16 cellular contexts compared by ENCODE assay signal in genomic region chr5:14187660-14188059, GRCh38. TPM values are rescaled to one million over a fixed set of nuclear protein-coding genes. Genes with fewer than 3 reads are reported as not detected.
DNase-seq lines count a peak whose midpoint lies in the region; ATAC-seq, FAIRE-seq and TF ChIP-seq lines count a peak whose summit lies in the region.
"Had no signal": no experiment of that assay in that cellular context is flagged by ENCODE, and none has a peak within 500 bp of the region (broad histone marks: within the 10 kb centered on the region; RNA-seq: fewer than 3 reads in every experiment).

No MANE protein-coding gene starts in this region.

- H3K4me2 ChIP-seq in SK-N-SH (peak overlapping the region; percentile 75; the same call in 1 of the 2 replicates), astrocyte (ENCODE audit: low read length) (peak overlapping the region; percentile 80)

- no peak for TF ChIP-seq RAD21 in SK-N-SH (IDR thresholded peaks at IDR 0.05; ENCODE audit: low read length)

- H3K79me2 ChIP-seq in SK-N-SH (ENCODE audit: insufficient read depth) (peaks cover 95% of the 10 kb centered on the region), astrocyte (ENCODE audit: insufficient read depth, low read length) (peaks cover 91% of the 10 kb centered on the region)

- no peak overlapping the region for H2AFZ ChIP-seq in SK-N-SH (ENCODE audit: low read depth)
- H2AFZ ChIP-seq in astrocyte (ENCODE audit: low read depth, low read length), result no peak overlapping the region

- TF ChIP-seq POLR2A in ovary (IDR thresholded peaks at IDR 0.05), result no peak

- H3K9ac ChIP-seq in SK-N-SH (no peak overlapping the region), astrocyte (ENCODE audit: low read length) (peak overlapping the region; percentile 85)

- no peak for ATAC-seq in SK-N-SH treated with all-trans-retinoic acid at 6 μM for 48 hours
- no peak for ATAC-seq in upper lobe of right lung
- no peak for ATAC-seq in HG03469 (IDR thresholded peaks at IDR 0.05; ENCODE audit: unreplicated experiment)

- peaks cover 48 to 87% of the 10 kb centered on the region in 2 experiments for H3K4me1 ChIP-seq in SK-N-SH (ENCODE audit: control insufficient read depth in 1 of 2, insufficient read depth in 2 of 2, low read depth in 1 of 2, low read length in 1 of 2)
- H3K4me1 ChIP-seq in astrocyte (ENCODE audit: insufficient read depth, low read length), result peaks cover 96% of the 10 kb centered on the region
- peaks cover 57% of the 10 kb centered on the region for H3K4me1 ChIP-seq in upper lobe of right lung
- peaks cover 27% of the 10 kb centered on the region for H3K4me1 ChIP-seq in ovary (ENCODE audit: insufficient read depth)

- no peaks in the 10 kb centered on the region for H3K9me3 ChIP-seq in SK-N-SH
- no peaks in the 10 kb centered on the region for H3K9me3 ChIP-seq in astrocyte (ENCODE audit: insufficient read depth, low read depth, low read length)
- no peaks in the 10 kb centered on the region for H3K9me3 ChIP-seq in upper lobe of right lung
- H3K9me3 ChIP-seq in ovary, result no peaks in the 10 kb centered on the region

- peaks cover 88% of the 10 kb centered on the region for H3F3A ChIP-seq in SK-N-SH (replicated peaks; ENCODE audit: insufficient read depth)

- WGBS in SK-N-SH (ENCODE audit: low lambda C conversion rate), result 68% methylated on average over 5 of the region's 5 CpGs
- 45 to 61% (median 51%) methylated on average over 5 of the region's 5 CpGs for WGBS in ovary, 3 donors

- H3K36me3 ChIP-seq in SK-N-SH (replicated peaks in 1 of 2; ENCODE audit: control insufficient read depth in 1 of 2, insufficient read depth in 2 of 2, low read length in 1 of 2), result no peaks in the 10 kb centered on the region
- H3K36me3 ChIP-seq in astrocyte (ENCODE audit: insufficient read depth, low read length), result no peaks in the 10 kb centered on the region
- no peaks in the 10 kb centered on the region for H3K36me3 ChIP-seq in upper lobe of right lung
- no peaks in the 10 kb centered on the region for H3K36me3 ChIP-seq in ovary

- POLR2A ChIA-PET in SK-N-SH (lab: Yijun Ruan, JAX), result no interaction called here

- no peak overlapping the region for H3K4me3 ChIP-seq in SK-N-SH (ENCODE audit: low read depth in 2 of 2, low read length in 1 of 2)
- no peak overlapping the region for H3K4me3 ChIP-seq in astrocyte (ENCODE audit: insufficient read depth, low read depth, low read length)
- H3K4me3 ChIP-seq in upper lobe of right lung, result no peak overlapping the region
- no peak overlapping the region for H3K4me3 ChIP-seq in ovary

- CTCF ChIA-PET in SK-N-SH (lab: Yijun Ruan, JAX), result interaction anchor here (1.5 kb wide), 1 partner anchor 82 kb away, joined by 3 read pairs; no protein-coding TSS in a partner anchor

- H3K27ac Mint-ChIP-seq in astrocyte (ENCODE audit: unreplicated experiment), result peak overlapping the region; percentile 92
- H3K27ac Mint-ChIP-seq: T-helper 2 cell treated with Interferon-gamma antibody and Interleukin-4, amounts not matched to agents 5 μg/mL and 100 μg/mL, for 36 hours had no signal

- TF ChIP-seq EP300 in SK-N-SH (IDR thresholded peaks at IDR 0.05; ENCODE audit: borderline replicate concordance in 1 of 2, low read depth in 1 of 2, low read length in 1 of 2) (no peak), ovary (IDR thresholded peaks at IDR 0.05) (no peak)

- no peak overlapping the region for H3K4me3 Mint-ChIP-seq in astrocyte (ENCODE audit: unreplicated experiment)
- H3K4me3 Mint-ChIP-seq: T-helper 2 cell treated with Interferon-gamma antibody and Interleukin-4, amounts not matched to agents 5 μg/mL and 100 μg/mL, for 36 hours had no signal

- TF ChIP-seq CTCF in SK-N-SH (IDR thresholded peaks at IDR 0.05) (no peak), astrocyte (IDR thresholded peaks at IDR 0.05; ENCODE audit: insufficient read depth, low read depth, low read length) (no peak), upper lobe of right lung (IDR thresholded peaks at IDR 0.05) (no peak), ovary (IDR thresholded peaks at IDR 0.05) (no peak)

- H3K27me3 Mint-ChIP-seq in astrocyte (ENCODE audit: low read depth, unreplicated experiment), result no peaks in the 10 kb centered on the region

- H4K20me1 ChIP-seq in SK-N-SH (ENCODE audit: insufficient read depth) (peaks cover 33% of the 10 kb centered on the region; the same call in 1 of the 2 replicates), astrocyte (ENCODE audit: insufficient read depth, low read length) (no peaks in the 10 kb centered on the region)

- FAIRE-seq in astrocyte (lab: Jason Lieb, UNC), result no peak

- no peak for DNase-seq in SK-N-SH
- peak; percentile 53 for DNase-seq in astrocyte (ENCODE audit: low read depth)
- peak; percentile 66 to 92 for DNase-seq in lung microvascular endothelial cell (ENCODE audit: low read depth in 2 of 2)
- no peak for DNase-seq in upper lobe of right lung
- DNase-seq in ovary, result no peak
- DNase-seq in stimulated activated CD4-positive, alpha-beta T cell treated with anti-CD3 and anti-CD28 coated beads, Interleukin-2, amount 100 ng/mL, for 48 hours, result no peak
- DNase-seq: ACHN; effector memory CD4-positive, alpha-beta T cell; hippocampal formation; KG1; mesendoderm; NCI-H187 treated with DMSO at 0.1 percent for 48 hours; retina had no signal

- H3K9me3 Mint-ChIP-seq in astrocyte (ENCODE audit: unreplicated experiment), result no peaks in the 10 kb centered on the region
- H3K9me3 Mint-ChIP-seq: T-helper 2 cell treated with Interferon-gamma antibody and Interleukin-4, amounts not matched to agents 5 μg/mL and 100 μg/mL, for 36 hours had no signal

- H3K4me1 Mint-ChIP-seq in astrocyte (ENCODE audit: low read depth, unreplicated experiment), result peaks cover 87% of the 10 kb centered on the region

- H3K27ac ChIP-seq in SK-N-SH (ENCODE audit: low read depth in 2 of 2, low read length in 1 of 2) (peak overlapping the region in 1 of 2 experiments; percentile 94; a peak in 2 of 4 replicates), astrocyte (ENCODE audit: low read depth, low read length) (peak overlapping the region; percentile 98), upper lobe of right lung (peak overlapping the region; percentile 14), ovary (peak overlapping the region in 1 of 2 donors; percentile 2)

- no peaks in the 10 kb centered on the region for H3K27me3 ChIP-seq in SK-N-SH (ENCODE audit: insufficient read depth)
- no peaks in the 10 kb centered on the region for H3K27me3 ChIP-seq in astrocyte (ENCODE audit: insufficient read depth, low read length)
- H3K27me3 ChIP-seq in upper lobe of right lung, result no peaks in the 10 kb centered on the region
- no peaks in the 10 kb centered on the region for H3K27me3 ChIP-seq in ovary

- peaks cover 2% of the 10 kb centered on the region for H3K36me3 Mint-ChIP-seq in astrocyte (ENCODE audit: low read depth, unreplicated experiment)

- intact Hi-C loops in upper lobe of right lung (cut with DNase I) (no loop called here), ovary (cut with DNase I) (no loop called here)

- H3K9me2 ChIP-seq in SK-N-SH, result no peaks in the 10 kb centered on the region

TF ChIP-seq in SK-N-SH, 30 proteins besides CTCF, POLR2A, EP300 and RAD21:
- no peak for TF ChIP-seq TAF1 (IDR thresholded peaks at IDR 0.05; ENCODE audit: borderline replicate concordance, low read depth, low read length)
- TF ChIP-seq TCF12 (IDR thresholded peaks at IDR 0.05), result no peak
- no peak for TF ChIP-seq CHD2 (IDR thresholded peaks at IDR 0.05; ENCODE audit: low read length, partially characterized antibody)
- no peak for TF ChIP-seq GATA2 (CRISPR knock-in tag; IDR thresholded peaks at IDR 0.05)

TF ChIP-seq in SK-N-SH treated with all-trans-retinoic acid at 6 μM for 48 hours, 23 proteins besides CTCF, POLR2A, EP300 and RAD21:
- TF ChIP-seq ARNTL (CRISPR knock-in tag; IDR thresholded peaks at IDR 0.05; ENCODE audit: borderline replicate concordance, low read depth) (no peak), OSR1 (CRISPR knock-in tag; IDR thresholded peaks at IDR 0.05) (no peak), TSHZ2 (CRISPR knock-in tag; IDR thresholded peaks at IDR 0.05) (no peak), TCF4 (CRISPR knock-in tag; IDR thresholded peaks at IDR 0.05; ENCODE audit: borderline replicate concordance) (no peak)

RNA-seq across cellular contexts. Expression of gene TRIO, which starts 44.5 kb away (rescaled TPM):
- polyA plus RNA-seq in SK-N-SH (2012; rRNA removed) (225 and 229 TPM in 2 replicates), ovary (10 to 100 TPM; 58.4 to 67.1 TPM)
- 101 and 117 TPM in 2 replicates for polyA plus RNA-seq in SK-N-SH (2012; cell fraction: cytosol; rRNA removed)
- 1,118 and 1,202 TPM in 2 replicates for polyA plus RNA-seq in SK-N-SH (2012; cell fraction: nucleus; rRNA removed)
- total RNA-seq in astrocyte (291 and 347 TPM in 2 replicates), lung microvascular endothelial cell (69.5 and 95.6 TPM in 2 replicates), upper lobe of right lung (148 TPM), ovary (100 to 1,000 TPM in 5 of 7 donors, 10 to 100 TPM in 2; 93.3 to 268 (median 132) TPM)

Comparison
In these comparisons a context has a peak if more than half of its experiments do, and no peak if none do; other contexts are left out.
1. DNase-seq: peak in astrocyte (single experiment) and lung microvascular endothelial cell (2 of 2); none in SK-N-SH (single experiment), upper lobe of right lung (single experiment), ovary (0 of 5) and stimulated activated CD4-positive, alpha-beta T cell treated with anti-CD3 and anti-CD28 coated beads, Interleukin-2, amount 100 ng/mL, for 48 hours (0 of 2).